In genomic region chr16:17273142-17273561, GRCh38 we compare ENCODE assay signal across 1 cellular context.
TF ChIP-seq lines count a peak whose summit lies in the region.

No MANE protein-coding gene starts in this region.

TF ChIP-seq in GM12878, 131 proteins besides CTCF, POLR2A, EP300 and RAD21 (continued from another document):
- TF ChIP-seq PRDM15 (CRISPR knock-in tag; IDR thresholded peaks at IDR 0.05) (no peak), TCF3 (IDR thresholded peaks at IDR 0.05; ENCODE audit: borderline replicate concordance, insufficient read depth, low read depth, low read length) (no peak), NR2F1 (conservative IDR thresholded peaks at IDR 0.05) (no peak; the same call in 1 of the 2 replicates), CEBPZ (IDR thresholded peaks at IDR 0.05; ENCODE audit: low read depth, low read length) (no peak), JUNB (IDR thresholded peaks at IDR 0.05) (peak; percentile 87), E2F8 (IDR thresholded peaks at IDR 0.05; ENCODE audit: low read depth, partially characterized antibody) (no peak), RAD51 (IDR thresholded peaks at IDR 0.05) (no peak), POLR2AphosphoS2 (IDR thresholded peaks at IDR 0.05; ENCODE audit: low read depth, low read length) (no peak), NR2C1 (IDR thresholded peaks at IDR 0.05) (no peak), SMAD1 (IDR thresholded peaks at IDR 0.05; ENCODE audit: low read depth, partially characterized antibody) (no peak), CBX5 (IDR thresholded peaks at IDR 0.05; ENCODE audit: low read depth) (no peak), CHD4 (IDR thresholded peaks at IDR 0.05) (no peak), SP1 (IDR thresholded peaks at IDR 0.05; ENCODE audit: low read depth, low read length) (no peak), RBBP5 (conservative IDR thresholded peaks at IDR 0.05) (no peak), HDAC2 (IDR thresholded peaks at IDR 0.05) (no peak), FOXK2 (IDR thresholded peaks at IDR 0.05) (no peak), SIX5 (IDR thresholded peaks at IDR 0.05; ENCODE audit: low read depth, low read length, severe bottlenecking) (no peak), NRF1 (conservative IDR thresholded peaks at IDR 0.05; ENCODE audit: low read depth, low read length) (no peak), BCL11A (IDR thresholded peaks at IDR 0.05; ENCODE audit: low read depth, low read length) (0 out of 2 replicates have a peak, but pooled peaks have one; percentile 21), SUZ12 (IDR thresholded peaks at IDR 0.05; ENCODE audit: unreplicated experiment) (no peak), SUPT20H (IDR thresholded peaks at IDR 0.05; ENCODE audit: borderline replicate concordance, control insufficient read depth, low read depth, low read length) (no peak), MEF2B (IDR thresholded peaks at IDR 0.05; ENCODE audit: partially characterized antibody, poor library complexity, severe bottlenecking) (no peak), IRF4 (IDR thresholded peaks at IDR 0.05; ENCODE audit: low read depth, low read length) (no peak; the same call in 1 of the 2 replicates), IKZF2 (IDR thresholded peaks at IDR 0.05) (peak; percentile 40 to 41; a peak in 2 of 4 replicates), TAF1 (IDR thresholded peaks at IDR 0.05; ENCODE audit: borderline replicate concordance, low read depth, low read length) (no peak), BHLHE40 (IDR thresholded peaks at IDR 0.05; ENCODE audit: borderline replicate concordance in 1 of 2, low read depth in 2 of 2, low read length in 1 of 2) (no peak), BMI1 (IDR thresholded peaks at IDR 0.05; ENCODE audit: borderline replicate concordance) (no peak), TCF7 (IDR thresholded peaks at IDR 0.05; ENCODE audit: borderline replicate concordance) (peak; percentile 82), STAT3 (IDR thresholded peaks at IDR 0.05; ENCODE audit: low read depth, low read length) (no peak), SIN3A (IDR thresholded peaks at IDR 0.05; ENCODE audit: low read depth, low read length) (no peak), WRNIP1 (IDR thresholded peaks at IDR 0.05; ENCODE audit: borderline replicate concordance, low read depth, low read length) (no peak), ZNF622 (IDR thresholded peaks at IDR 0.05) (no peak), ASH2L (IDR thresholded peaks at IDR 0.05; ENCODE audit: borderline replicate concordance, low read depth) (no peak), DPF2 (IDR thresholded peaks at IDR 0.05) (peak; percentile 63), MYC (IDR thresholded peaks at IDR 0.05; ENCODE audit: insufficient read depth, insufficient read length, insufficient replicate concordance, low read length, severe bottlenecking) (no peak), IKZF1 (conservative IDR thresholded peaks at IDR 0.05) (peak; percentile 45), RCOR1 (conservative IDR thresholded peaks at IDR 0.05; ENCODE audit: low read depth, low read length) (no peak), SREBF1 (IDR thresholded peaks at IDR 0.05; ENCODE audit: low read length) (no peak), ZNF207 (IDR thresholded peaks at IDR 0.05; ENCODE audit: borderline replicate concordance) (no peak), RFX5 (IDR thresholded peaks at IDR 0.05; ENCODE audit: low read depth, low read length) (no peak)
- TF ChIP-seq, protein P1, sequence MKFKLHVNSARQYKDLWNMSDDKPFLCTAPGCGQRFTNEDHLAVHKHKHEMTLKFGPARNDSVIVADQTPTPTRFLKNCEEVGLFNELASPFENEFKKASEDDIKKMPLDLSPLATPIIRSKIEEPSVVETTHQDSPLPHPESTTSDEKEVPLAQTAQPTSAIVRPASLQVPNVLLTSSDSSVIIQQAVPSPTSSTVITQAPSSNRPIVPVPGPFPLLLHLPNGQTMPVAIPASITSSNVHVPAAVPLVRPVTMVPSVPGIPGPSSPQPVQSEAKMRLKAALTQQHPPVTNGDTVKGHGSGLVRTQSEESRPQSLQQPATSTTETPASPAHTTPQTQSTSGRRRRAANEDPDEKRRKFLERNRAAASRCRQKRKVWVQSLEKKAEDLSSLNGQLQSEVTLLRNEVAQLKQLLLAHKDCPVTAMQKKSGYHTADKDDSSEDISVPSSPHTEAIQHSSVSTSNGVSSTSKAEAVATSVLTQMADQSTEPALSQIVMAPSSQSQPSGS (IDR thresholded peaks at IDR 0.05; ENCODE audit: low read length), result peak; percentile 70; the same call in 1 of the 2 replicates
- TF ChIP-seq, protein P2, sequence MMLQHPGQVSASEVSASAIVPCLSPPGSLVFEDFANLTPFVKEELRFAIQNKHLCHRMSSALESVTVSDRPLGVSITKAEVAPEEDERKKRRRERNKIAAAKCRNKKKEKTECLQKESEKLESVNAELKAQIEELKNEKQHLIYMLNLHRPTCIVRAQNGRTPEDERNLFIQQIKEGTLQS (IDR thresholded peaks at IDR 0.05; ENCODE audit: borderline replicate concordance, extremely low read depth, low read depth, low read length), result no peak
- TF ChIP-seq, protein P3, sequence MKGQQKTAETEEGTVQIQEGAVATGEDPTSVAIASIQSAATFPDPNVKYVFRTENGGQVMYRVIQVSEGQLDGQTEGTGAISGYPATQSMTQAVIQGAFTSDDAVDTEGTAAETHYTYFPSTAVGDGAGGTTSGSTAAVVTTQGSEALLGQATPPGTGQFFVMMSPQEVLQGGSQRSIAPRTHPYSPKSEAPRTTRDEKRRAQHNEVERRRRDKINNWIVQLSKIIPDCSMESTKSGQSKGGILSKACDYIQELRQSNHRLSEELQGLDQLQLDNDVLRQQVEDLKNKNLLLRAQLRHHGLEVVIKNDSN (IDR thresholded peaks at IDR 0.05; ENCODE audit: borderline replicate concordance, extremely low read length, insufficient read depth, low read depth, low read length), result no peak
- TF ChIP-seq, protein P4, sequence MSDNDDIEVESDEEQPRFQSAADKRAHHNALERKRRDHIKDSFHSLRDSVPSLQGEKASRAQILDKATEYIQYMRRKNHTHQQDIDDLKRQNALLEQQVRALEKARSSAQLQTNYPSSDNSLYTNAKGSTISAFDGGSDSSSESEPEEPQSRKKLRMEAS (IDR thresholded peaks at IDR 0.05; ENCODE audit: low read depth, low read length), result no peak
- TF ChIP-seq, protein P5, sequence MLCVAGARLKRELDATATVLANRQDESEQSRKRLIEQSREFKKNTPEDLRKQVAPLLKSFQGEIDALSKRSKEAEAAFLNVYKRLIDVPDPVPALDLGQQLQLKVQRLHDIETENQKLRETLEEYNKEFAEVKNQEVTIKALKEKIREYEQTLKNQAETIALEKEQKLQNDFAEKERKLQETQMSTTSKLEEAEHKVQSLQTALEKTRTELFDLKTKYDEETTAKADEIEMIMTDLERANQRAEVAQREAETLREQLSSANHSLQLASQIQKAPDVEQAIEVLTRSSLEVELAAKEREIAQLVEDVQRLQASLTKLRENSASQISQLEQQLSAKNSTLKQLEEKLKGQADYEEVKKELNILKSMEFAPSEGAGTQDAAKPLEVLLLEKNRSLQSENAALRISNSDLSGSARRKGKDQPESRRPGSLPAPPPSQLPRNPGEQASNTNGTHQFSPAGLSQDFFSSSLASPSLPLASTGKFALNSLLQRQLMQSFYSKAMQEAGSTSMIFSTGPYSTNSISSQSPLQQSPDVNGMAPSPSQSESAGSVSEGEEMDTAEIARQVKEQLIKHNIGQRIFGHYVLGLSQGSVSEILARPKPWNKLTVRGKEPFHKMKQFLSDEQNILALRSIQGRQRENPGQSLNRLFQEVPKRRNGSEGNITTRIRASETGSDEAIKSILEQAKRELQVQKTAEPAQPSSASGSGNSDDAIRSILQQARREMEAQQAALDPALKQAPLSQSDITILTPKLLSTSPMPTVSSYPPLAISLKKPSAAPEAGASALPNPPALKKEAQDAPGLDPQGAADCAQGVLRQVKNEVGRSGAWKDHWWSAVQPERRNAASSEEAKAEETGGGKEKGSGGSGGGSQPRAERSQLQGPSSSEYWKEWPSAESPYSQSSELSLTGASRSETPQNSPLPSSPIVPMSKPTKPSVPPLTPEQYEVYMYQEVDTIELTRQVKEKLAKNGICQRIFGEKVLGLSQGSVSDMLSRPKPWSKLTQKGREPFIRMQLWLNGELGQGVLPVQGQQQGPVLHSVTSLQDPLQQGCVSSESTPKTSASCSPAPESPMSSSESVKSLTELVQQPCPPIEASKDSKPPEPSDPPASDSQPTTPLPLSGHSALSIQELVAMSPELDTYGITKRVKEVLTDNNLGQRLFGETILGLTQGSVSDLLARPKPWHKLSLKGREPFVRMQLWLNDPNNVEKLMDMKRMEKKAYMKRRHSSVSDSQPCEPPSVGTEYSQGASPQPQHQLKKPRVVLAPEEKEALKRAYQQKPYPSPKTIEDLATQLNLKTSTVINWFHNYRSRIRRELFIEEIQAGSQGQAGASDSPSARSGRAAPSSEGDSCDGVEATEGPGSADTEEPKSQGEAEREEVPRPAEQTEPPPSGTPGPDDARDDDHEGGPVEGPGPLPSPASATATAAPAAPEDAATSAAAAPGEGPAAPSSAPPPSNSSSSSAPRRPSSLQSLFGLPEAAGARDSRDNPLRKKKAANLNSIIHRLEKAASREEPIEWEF (IDR thresholded peaks at IDR 0.05; ENCODE audit: insufficient replicate concordance, low read depth, low read length), result no peak
